21 cellular contexts compared by ENCODE assay signal in genomic region chr10:26454891-26455290, GRCh38. TPM values are rescaled to one million over a fixed set of nuclear protein-coding genes. Genes with fewer than 3 reads are reported as not detected.
DNase-seq lines count a peak whose midpoint lies in the region; ATAC-seq and TF ChIP-seq lines count a peak whose summit lies in the region.
"Had no signal": no experiment of that assay in that cellular context is flagged by ENCODE, and none has a peak within 500 bp of the region (broad histone marks: within the 10 kb centered on the region; RNA-seq: fewer than 3 reads in every experiment).

No MANE protein-coding gene starts in this region.

- POLR2A ChIA-PET in activated B cell treated with CpG ODN at 0.5 μM for 24 hours (lab: Charles Lee) (interaction anchor here (1.2 to 2.5 kb wide), 2 partner anchors 16 to 17 kb away, joined by 4 to 18 read pairs; partner anchors contain the start of gene APBB1IP), PC-9 (lab: Charles Lee; ENCODE audit: unreplicated experiment) (no interaction called here)

- no peaks in the 10 kb centered on the region for H3K27me3 Mint-ChIP-seq in CD4-positive, CD25-positive, alpha-beta regulatory T cell
- H3K27me3 Mint-ChIP-seq in activated B cell treated with CpG ODN at 0.5 μM for 24 hours = no peaks in the 10 kb centered on the region
- H3K27me3 Mint-ChIP-seq in naive B cell = no peaks in the 10 kb centered on the region

- no peaks in the 10 kb centered on the region for H3K9me3 Mint-ChIP-seq in CD4-positive, CD25-positive, alpha-beta regulatory T cell
- H3K9me3 Mint-ChIP-seq in activated B cell treated with CpG ODN at 0.5 μM for 24 hours (no peaks in the 10 kb centered on the region), naive B cell (peaks cover 0 to 2% (median 0%) of the 10 kb centered on the region in 7 donors)

- H3K27ac Mint-ChIP-seq in CD4-positive, CD25-positive, alpha-beta regulatory T cell = peak overlapping the region; percentile 20 to 79 (median 70)
- H3K27ac Mint-ChIP-seq in activated B cell treated with CpG ODN at 0.5 μM for 24 hours (peak overlapping the region; percentile 91), naive B cell (peak overlapping the region; percentile 69 to 98 (median 84))

- no peaks in the 10 kb centered on the region for H3K27me3 ChIP-seq in CD4-positive, CD25-positive, alpha-beta regulatory T cell (ENCODE audit: control insufficient read depth, insufficient read depth, low read length)
- H3K27me3 ChIP-seq in DOHH2 (ENCODE audit: control insufficient read depth, low read length) (no peaks in the 10 kb centered on the region), PC-9 (ENCODE audit: insufficient read depth, low read depth) (no peaks in the 10 kb centered on the region), hepatocyte (no peaks in the 10 kb centered on the region)
- H3K27me3 ChIP-seq: upper lobe of right lung had no signal

- H3K4me1 Mint-ChIP-seq in CD4-positive, CD25-positive, alpha-beta regulatory T cell = peaks cover 30 to 84% (median 69%) of the 10 kb centered on the region in 4 donors
- H3K4me1 Mint-ChIP-seq in activated B cell treated with CpG ODN at 0.5 μM for 24 hours (peaks cover 78% of the 10 kb centered on the region), naive B cell (peaks cover 56 to 76% (median 76%) of the 10 kb centered on the region in 3 donors)

- H3K4me2 ChIP-seq in DOHH2 (ENCODE audit: low read length) (peak overlapping the region; percentile 94), PC-9 (no peak overlapping the region), hepatocyte (no peak overlapping the region)

- peak overlapping the region; percentile 30 for H3K4me3 ChIP-seq in CD4-positive, CD25-positive, alpha-beta regulatory T cell (ENCODE audit: low read depth, low read length)
- H3K4me3 ChIP-seq in DOHH2 (ENCODE audit: low read length) (peak overlapping the region; percentile 25), PC-9 (no peak overlapping the region), hepatocyte (no peak overlapping the region)
- H3K4me3 ChIP-seq: upper lobe of right lung had no signal

- no TSS peak for BruUV-seq in PC-9 (replicated peaks; lab: Mats Ljungman, UMichigan)

- H3K27ac ChIP-seq in CD4-positive, CD25-positive, alpha-beta regulatory T cell (ENCODE audit: insufficient read depth, low read length, poor library complexity, severe bottlenecking) = peak overlapping the region; percentile 33
- H3K27ac ChIP-seq in DOHH2 (ENCODE audit: low read depth, low read length) (peak overlapping the region; percentile 98), PC-9 (no peak overlapping the region), hepatocyte (no peak overlapping the region)
- H3K27ac ChIP-seq: upper lobe of right lung had no signal

- H3K36me3 Mint-ChIP-seq in CD4-positive, CD25-positive, alpha-beta regulatory T cell = peaks cover 37% of the 10 kb centered on the region
- H3K36me3 Mint-ChIP-seq in activated B cell treated with CpG ODN at 0.5 μM for 24 hours (ENCODE audit: low read depth) (peaks cover 32% of the 10 kb centered on the region), naive B cell (no peaks in the 10 kb centered on the region)

- H3F3A ChIP-seq in DOHH2 (ENCODE audit: control insufficient read depth, insufficient read depth) = peaks cover 31% of the 10 kb centered on the region
- no peaks in the 10 kb centered on the region for H3F3A ChIP-seq in PC-9 (ENCODE audit: insufficient read depth, low read depth)

- H2AFZ ChIP-seq in PC-9 = no peak overlapping the region
- no peak overlapping the region for H2AFZ ChIP-seq in hepatocyte

- H3K4me3 Mint-ChIP-seq in CD4-positive, CD25-positive, alpha-beta regulatory T cell = peak overlapping the region in 2 of 4 donors; percentile 44 to 48
- H3K4me3 Mint-ChIP-seq in activated B cell treated with CpG ODN at 0.5 μM for 24 hours = no peak overlapping the region
- peak overlapping the region in 5 of 8 donors; percentile 18 to 59 (median 52) for H3K4me3 Mint-ChIP-seq in naive B cell

- H3K9me2 ChIP-seq in DOHH2 (replicated peaks; ENCODE audit: control insufficient read depth, low read length) (no peaks in the 10 kb centered on the region), PC-9 (ENCODE audit: insufficient read depth) (no peaks in the 10 kb centered on the region), hepatocyte (replicated peaks; ENCODE audit: insufficient read depth) (no peaks in the 10 kb centered on the region)

- no peak for DNase-seq in CD4-positive, CD25-positive, alpha-beta regulatory T cell
- no peak for DNase-seq in activated B cell treated with CpG ODN at 0.5 μM for 24 hours
- no peak for DNase-seq in naive B cell
- DNase-seq in NCI-H146 treated with DMSO at 0.1 percent for 48 hours (lab: John Stamatoyannopoulos, UW; ENCODE audit: unreplicated experiment) = no peak
- no peak for DNase-seq in PC-9
- DNase-seq in hepatocyte (ENCODE audit: low spot score) = no peak
- DNase-seq: activated CD4-positive, alpha-beta T cell treated with anti-CD3 and anti-CD28 coated beads, Interleukin-2, amount 50 U/mL, for 4 hours; activated T-cell treated with anti-CD3 and anti-CD28 coated beads, Interleukin-2, amount 50 U/mL, for 1 hour; Calu3; cortex of kidney; head of caudate nucleus; left ventricle myocardium superior; NCI-H1417 treated with DMSO at 0.1 percent for 48 hours; NCI-H526; nucleus accumbens; SHP77 treated with DMSO at 0.1 percent for 48 hours; small intestine; stimulated activated CD4-positive, alpha-beta T cell treated with anti-CD3 and anti-CD28 coated beads, Interleukin-2, amount 100 ng/mL, for 48 hours; T-helper 1 cell; upper lobe of right lung had no signal

- intact Hi-C loops in activated B cell treated with CpG ODN at 0.5 μM for 24 hours (cut with micrococcal nuclease) = no loop called here
- intact Hi-C loops in PC-9 (cut with micrococcal nuclease; ENCODE audit: unreplicated experiment) = no loop called here

- no peaks in the 10 kb centered on the region for H3K9me3 ChIP-seq in CD4-positive, CD25-positive, alpha-beta regulatory T cell (ENCODE audit: control insufficient read depth in 2 of 2, low read length in 2 of 2)
- no peaks in the 10 kb centered on the region for H3K9me3 ChIP-seq in DOHH2 (ENCODE audit: control insufficient read depth, insufficient read depth, low read length)
- no peaks in the 10 kb centered on the region for H3K9me3 ChIP-seq in PC-9 (ENCODE audit: insufficient read depth, low read depth)
- H3K9me3 ChIP-seq in hepatocyte (ENCODE audit: low read depth) = no peaks in the 10 kb centered on the region
- H3K9me3 ChIP-seq: upper lobe of right lung had no signal

- H3K79me2 ChIP-seq in DOHH2 (ENCODE audit: control insufficient read depth, low read length) (peaks cover 97% of the 10 kb centered on the region), PC-9 (ENCODE audit: low read depth) (no peaks in the 10 kb centered on the region), hepatocyte (no peaks in the 10 kb centered on the region)

- ATAC-seq in CD4-positive, CD25-positive, alpha-beta regulatory T cell (ENCODE audit: low read depth in 2 of 2) = no peak
- ATAC-seq in activated B cell treated with CpG ODN at 0.5 μM for 24 hours (ENCODE audit: low read depth) (no peak), naive B cell (ENCODE audit: low read depth in 2 of 2) (no peak)
- ATAC-seq: left ventricle myocardium superior, upper lobe of right lung had no signal

- TF ChIP-seq CTCF in DOHH2 (IDR thresholded peaks at IDR 0.05; ENCODE audit: low read depth, low read length, poor library complexity, severe bottlenecking) = no peak
- no peak for TF ChIP-seq CTCF in activated B cell treated with CpG ODN at 0.5 μM for 24 hours (IDR thresholded peaks at IDR 0.05)
- TF ChIP-seq CTCF in PC-9 (conservative IDR thresholded peaks at IDR 0.05) = no peak
- TF ChIP-seq CTCF in hepatocyte (IDR thresholded peaks at IDR 0.05; ENCODE audit: poor library complexity) = no peak

- 97% methylated on average over 2 of the region's 2 CpGs for WGBS in hepatocyte (ENCODE audit: low lambda C conversion rate, missing lambda C conversion rate)

- peaks cover 68% of the 10 kb centered on the region for H3K4me1 ChIP-seq in CD4-positive, CD25-positive, alpha-beta regulatory T cell (ENCODE audit: control insufficient read depth, insufficient read depth, low read length, poor library complexity, severe bottlenecking)
- peaks cover 85% of the 10 kb centered on the region for H3K4me1 ChIP-seq in DOHH2 (ENCODE audit: control insufficient read depth, low read length)
- H3K4me1 ChIP-seq in PC-9 (replicated peaks; ENCODE audit: insufficient read depth) = no peaks in the 10 kb centered on the region
- no peaks in the 10 kb centered on the region for H3K4me1 ChIP-seq in hepatocyte (ENCODE audit: insufficient read depth)
- H3K4me1 ChIP-seq: upper lobe of right lung had no signal

- peaks cover 27% of the 10 kb centered on the region for H3K36me3 ChIP-seq in CD4-positive, CD25-positive, alpha-beta regulatory T cell (ENCODE audit: control insufficient read depth, insufficient read depth, low read length)
- H3K36me3 ChIP-seq in DOHH2 (ENCODE audit: control insufficient read depth, low read length) (peaks cover 73% of the 10 kb centered on the region), PC-9 (ENCODE audit: low read depth) (no peaks in the 10 kb centered on the region), hepatocyte (replicated peaks; ENCODE audit: insufficient read depth, low read depth) (no peaks in the 10 kb centered on the region)
- H3K36me3 ChIP-seq: upper lobe of right lung had no signal

- CTCF ChIA-PET in activated B cell treated with CpG ODN at 0.5 μM for 24 hours (lab: Charles Lee) (no interaction called here), PC-9 (lab: Charles Lee) (no interaction called here)

- no peaks in the 10 kb centered on the region for H4K20me1 ChIP-seq in DOHH2 (ENCODE audit: control insufficient read depth, insufficient read depth, low read depth, low read length)
- no peaks in the 10 kb centered on the region for H4K20me1 ChIP-seq in PC-9 (ENCODE audit: insufficient read depth)
- no peaks in the 10 kb centered on the region for H4K20me1 ChIP-seq in hepatocyte (ENCODE audit: insufficient read depth, poor library complexity, severe bottlenecking)

RNA-seq across cellular contexts. Expression of gene APBB1IP, which starts 16.8 kb away (rescaled TPM):
- total RNA-seq in CD4-positive, CD25-positive, alpha-beta regulatory T cell = 86.4 TPM
- polyA plus RNA-seq in CD4-positive, CD25-positive, alpha-beta regulatory T cell = 10 to 100 TPM; 44.1 to 56.0 (median 50.3) TPM
- total RNA-seq in activated B cell treated with CpG ODN at 0.5 μM for 24 hours (79.1 and 85.5 TPM in 2 replicates), PC-9 (2021) (not detected in 2 replicates), hepatocyte (1.1 and 1.6 TPM in 2 replicates)
- polyA plus RNA-seq in naive B cell (ENCODE audit: low read depth in 6 of 6) (10 to 100 TPM; 40.1 to 76.1 (median 45.0) TPM), hepatocyte (1.8 and 2.0 TPM in 2 replicates)

Comparison
In these comparisons a context has a peak if more than half of its experiments do, and no peak if none do; other contexts are left out.
1. H3K27ac ChIP-seq: peak in CD4-positive, CD25-positive, alpha-beta regulatory T cell (single experiment) and DOHH2 (single experiment); none in PC-9 (single experiment) and hepatocyte (single experiment).
2. H3K4me3 ChIP-seq: peak in CD4-positive, CD25-positive, alpha-beta regulatory T cell (single experiment) and DOHH2 (single experiment); none in PC-9 (single experiment) and hepatocyte (single experiment).
3. RNA of gene APBB1IP, which starts 16.8 kb away (total RNA-seq): 86.4 TPM in CD4-positive, CD25-positive, alpha-beta regulatory T cell (single experiment) and 79.1 to 85.5 TPM in activated B cell treated with CpG ODN at 0.5 μM for 24 hours; 1.1 to 1.6 TPM in hepatocyte and not detected in PC-9; every median in the first group is over 10 times any median in the second.
4. Peak in every context shown above with its lines, with median percentiles within 50 percentile points of each other: H3K27ac Mint-ChIP-seq.